1 cellular context compared by ENCODE assay signal in the genomic region with DNA sequence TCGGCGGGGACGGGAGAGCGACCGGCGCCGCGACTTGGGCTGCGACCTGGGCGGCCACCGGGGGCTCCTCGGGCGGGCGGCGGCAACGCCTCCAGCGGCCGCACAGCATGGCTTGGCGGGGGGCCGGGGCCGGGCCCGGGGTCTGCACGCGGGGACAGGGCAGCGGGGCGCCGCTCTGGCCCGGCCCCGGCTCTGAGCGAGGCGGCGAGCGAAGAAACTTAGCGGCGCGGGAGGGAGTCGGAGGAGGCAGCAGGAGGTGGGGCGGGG.
TF ChIP-seq lines count a peak whose summit lies in the region.

A gene with protein sequence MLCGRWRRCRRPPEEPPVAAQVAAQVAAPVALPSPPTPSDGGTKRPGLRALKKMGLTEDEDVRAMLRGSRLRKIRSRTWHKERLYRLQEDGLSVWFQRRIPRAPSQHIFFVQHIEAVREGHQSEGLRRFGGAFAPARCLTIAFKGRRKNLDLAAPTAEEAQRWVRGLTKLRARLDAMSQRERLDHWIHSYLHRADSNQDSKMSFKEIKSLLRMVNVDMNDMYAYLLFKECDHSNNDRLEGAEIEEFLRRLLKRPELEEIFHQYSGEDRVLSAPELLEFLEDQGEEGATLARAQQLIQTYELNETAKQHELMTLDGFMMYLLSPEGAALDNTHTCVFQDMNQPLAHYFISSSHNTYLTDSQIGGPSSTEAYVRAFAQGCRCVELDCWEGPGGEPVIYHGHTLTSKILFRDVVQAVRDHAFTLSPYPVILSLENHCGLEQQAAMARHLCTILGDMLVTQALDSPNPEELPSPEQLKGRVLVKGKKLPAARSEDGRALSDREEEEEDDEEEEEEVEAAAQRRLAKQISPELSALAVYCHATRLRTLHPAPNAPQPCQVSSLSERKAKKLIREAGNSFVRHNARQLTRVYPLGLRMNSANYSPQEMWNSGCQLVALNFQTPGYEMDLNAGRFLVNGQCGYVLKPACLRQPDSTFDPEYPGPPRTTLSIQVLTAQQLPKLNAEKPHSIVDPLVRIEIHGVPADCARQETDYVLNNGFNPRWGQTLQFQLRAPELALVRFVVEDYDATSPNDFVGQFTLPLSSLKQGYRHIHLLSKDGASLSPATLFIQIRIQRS (minus strand): TSS at position 214 of the 267 bp plus-strand sequence. CDS start 105 bp downstream, at position 109.

TF ChIP-seq in K562, 482 proteins besides CTCF, POLR2A, EP300 and RAD21 (continued from another document):
- TF ChIP-seq NR3C1 (CRISPR knock-in tag; IDR thresholded peaks at IDR 0.05): no peak
- peak; percentile 75 for TF ChIP-seq POLR2G (IDR thresholded peaks at IDR 0.05; ENCODE audit: low read depth, low read length)
- peak; percentile 9 for TF ChIP-seq SAP30 (IDR thresholded peaks at IDR 0.05; ENCODE audit: borderline replicate concordance, insufficient read depth, low read depth, low read length, poor library complexity, severe bottlenecking)
- peak; percentile 1 for TF ChIP-seq CTCFL (IDR thresholded peaks at IDR 0.05; ENCODE audit: borderline replicate concordance, insufficient read depth, low read depth, low read length, poor library complexity, severe bottlenecking)
- no peak for TF ChIP-seq HEY1 (CRISPR knock-in tag; IDR thresholded peaks at IDR 0.05; ENCODE audit: borderline replicate concordance)
- TF ChIP-seq ZNF57 (CRISPR knock-in tag; IDR thresholded peaks at IDR 0.05): no peak
- TF ChIP-seq ILF3 (IDR thresholded peaks at IDR 0.05; ENCODE audit: borderline replicate concordance): no peak
- no peak for TF ChIP-seq POLR2H (tag; IDR thresholded peaks at IDR 0.05; ENCODE audit: low read depth)
- no peak for TF ChIP-seq NCOA1 (IDR thresholded peaks at IDR 0.05; ENCODE audit: low read depth)
- peak; percentile 35; the same call in 1 of the 2 replicates for TF ChIP-seq PHF8 (IDR thresholded peaks at IDR 0.05; ENCODE audit: borderline replicate concordance, low read length)
- TF ChIP-seq XRCC3 (IDR thresholded peaks at IDR 0.05): no peak
- 0 out of 4 replicates have a peak, but pooled peaks of 1 of the 2 experiments have one; percentile 46 for TF ChIP-seq NONO (IDR thresholded peaks at IDR 0.05; ENCODE audit: low read depth in 2 of 2, low read length in 1 of 2)
- TF ChIP-seq CUX1 (CRISPR knock-in tag; IDR thresholded peaks at IDR 0.05): no peak
- TF ChIP-seq ZNF592 (IDR thresholded peaks at IDR 0.05): 0 out of 2 replicates have a peak, but pooled peaks have one; percentile 5
- no peak for TF ChIP-seq ZBTB8A (IDR thresholded peaks at IDR 0.05; ENCODE audit: partially characterized antibody)
- TF ChIP-seq, protein P1, sequence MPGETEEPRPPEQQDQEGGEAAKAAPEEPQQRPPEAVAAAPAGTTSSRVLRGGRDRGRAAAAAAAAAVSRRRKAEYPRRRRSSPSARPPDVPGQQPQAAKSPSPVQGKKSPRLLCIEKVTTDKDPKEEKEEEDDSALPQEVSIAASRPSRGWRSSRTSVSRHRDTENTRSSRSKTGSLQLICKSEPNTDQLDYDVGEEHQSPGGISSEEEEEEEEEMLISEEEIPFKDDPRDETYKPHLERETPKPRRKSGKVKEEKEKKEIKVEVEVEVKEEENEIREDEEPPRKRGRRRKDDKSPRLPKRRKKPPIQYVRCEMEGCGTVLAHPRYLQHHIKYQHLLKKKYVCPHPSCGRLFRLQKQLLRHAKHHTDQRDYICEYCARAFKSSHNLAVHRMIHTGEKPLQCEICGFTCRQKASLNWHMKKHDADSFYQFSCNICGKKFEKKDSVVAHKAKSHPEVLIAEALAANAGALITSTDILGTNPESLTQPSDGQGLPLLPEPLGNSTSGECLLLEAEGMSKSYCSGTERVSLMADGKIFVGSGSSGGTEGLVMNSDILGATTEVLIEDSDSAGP (CRISPR knock-in tag; IDR thresholded peaks at IDR 0.05): no peak
- no peak for TF ChIP-seq HLTF (IDR thresholded peaks at IDR 0.05)
- TF ChIP-seq ZNF124 (CRISPR knock-in tag; IDR thresholded peaks at IDR 0.05): no peak
- TF ChIP-seq HMGN3 (IDR thresholded peaks at IDR 0.05; ENCODE audit: borderline replicate concordance, extremely low read depth, insufficient read length, low read depth, low read length): peak; percentile 10
